8 cellular contexts compared by ENCODE assay signal in the genomic region with DNA sequence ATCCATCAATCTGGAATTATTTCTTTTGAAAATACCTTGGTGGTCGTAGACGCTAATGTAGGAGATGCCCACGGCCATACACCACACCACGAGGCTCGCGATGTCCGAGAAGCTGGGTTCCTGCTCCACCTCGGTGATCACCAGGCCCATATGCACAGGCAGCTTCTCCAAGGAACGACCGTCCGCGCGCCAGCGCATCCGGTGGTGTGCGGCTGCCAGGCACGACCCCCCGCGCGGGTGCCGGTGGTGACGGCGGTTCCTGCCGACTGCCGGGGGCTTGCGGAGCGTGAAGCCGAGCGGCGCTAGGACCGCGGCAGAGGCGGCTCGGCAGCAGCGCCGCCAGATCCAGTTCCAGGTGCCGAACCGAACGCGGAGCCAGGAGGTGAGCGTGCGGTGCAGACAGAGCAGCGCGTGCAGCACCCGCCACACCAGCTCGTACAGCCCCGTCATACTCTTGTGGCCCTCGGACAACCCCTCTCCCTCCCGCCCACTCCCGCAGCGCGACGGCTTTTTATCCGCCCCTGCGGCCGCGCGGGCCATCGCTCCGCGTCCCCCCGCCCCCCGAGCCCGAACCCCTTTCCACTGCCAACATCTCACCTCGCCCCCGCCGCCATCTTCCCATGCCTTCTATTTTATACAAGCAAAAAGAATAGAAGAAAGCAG. TPM values are rescaled to one million over a fixed set of nuclear protein-coding genes. Genes with fewer than 3 reads are reported as not detected.
DNase-seq lines count a peak whose midpoint lies in the region; ATAC-seq, FAIRE-seq and TF ChIP-seq lines count a peak whose summit lies in the region.
"Not testable (repeated sequence)": the region's sequence is repeated elsewhere in the genome, so short reads cannot be mapped to it uniquely, and the experiment has no call there.

No MANE protein-coding gene starts in this region.

- H3K4me1 ChIP-seq in A549; endocrine pancreas (ENCODE audit: control insufficient read depth, insufficient read depth, low read length); gastrocnemius medialis: not testable (repeated sequence)
- H3K4me1 ChIP-seq in OCI-LY3 (ENCODE audit: low read length) = peaks cover 13% of the 10 kb centered on the region

- not testable (repeated sequence) for H4K20me1 ChIP-seq in OCI-LY3 (ENCODE audit: insufficient read depth, low read length)

- TF ChIP-seq POLR2A in A549 (IDR thresholded peaks at IDR 0.05; ENCODE audit: low read length); gastrocnemius medialis (IDR thresholded peaks at IDR 0.05): not testable (repeated sequence)

- TF ChIP-seq CTCF in A549 (IDR thresholded peaks at IDR 0.05); OCI-LY3 (IDR thresholded peaks at IDR 0.05; ENCODE audit: low read depth, low read length); gastrocnemius medialis (IDR thresholded peaks at IDR 0.05 in 4 of 5, conservative IDR thresholded peaks at IDR 0.05 in 1 of 5): not testable (repeated sequence)

- H3K27me3 ChIP-seq in OCI-LY3 (ENCODE audit: low read depth, low read length); endocrine pancreas (ENCODE audit: control insufficient read depth, insufficient read depth, low read length); gastrocnemius medialis: not testable (repeated sequence)

- CTCF ChIA-PET in A549 (lab: Yijun Ruan, JAX) = interaction anchor here (0.6 to 2.9 kb wide), 3 partner anchors 8 to 676 kb away, joined by 3 to 10 read pairs (median 3); no protein-coding TSS in a partner anchor

- in situ Hi-C loops in gastrocnemius medialis (cut with MboI; ENCODE audit: low sequenced_read_pairs in 4 of 4) = loop anchor here in 2 of 4 donors (25.0 kb wide), 2 partner anchors 126 to 301 kb away; a partner anchor contains a TSS

- H3K9ac ChIP-seq in OCI-LY3 (ENCODE audit: low read length) = peak overlapping the region; percentile 74
- not testable (repeated sequence) for H3K9ac ChIP-seq in endocrine pancreas (ENCODE audit: control insufficient read depth, insufficient read depth, low read length)

- TF ChIP-seq RAD21 in A549 (conservative IDR thresholded peaks at IDR 0.05 in 1 of 2, IDR thresholded peaks at IDR 0.05 in 1 of 2) = not testable (repeated sequence)

- H3K4me3 ChIP-seq in A549 (peak overlapping the region; percentile 39), OCI-LY3 (ENCODE audit: low read length) (peak overlapping the region; percentile 92), endocrine pancreas (ENCODE audit: control insufficient read depth, insufficient read depth, low read length) (peak overlapping the region; percentile 74), gastrocnemius medialis (peak overlapping the region; percentile 28 to 51 (median 48))

- POLR2A ChIA-PET in A549 (lab: Yijun Ruan, JAX) = not testable (repeated sequence)

- not testable (repeated sequence) for TF ChIP-seq EP300 in A549 (IDR thresholded peaks at IDR 0.05)

- not testable (repeated sequence) for H3K36me3 Mint-ChIP-seq in activated T-helper 2 cell treated with anti-CD3 and anti-CD28 coated beads, Interferon-gamma antibody, Interleukin-2, Interleukin-4, amounts not matched to agents 10 μg/mL and 5 μg/mL and 100 μg/mL, durations not matched to agents 14 hours and 24 hours and 36 hours (ENCODE audit: low read depth)

- FAIRE-seq in A549 (lab: Jason Lieb, UNC) = not testable (repeated sequence)

- not testable (repeated sequence) for H3K36me3 ChIP-seq in OCI-LY3 (replicated peaks; ENCODE audit: low read depth, low read length); endocrine pancreas (ENCODE audit: control insufficient read depth, insufficient read depth, low read length); gastrocnemius medialis

- H3K79me2 ChIP-seq in OCI-LY3 (ENCODE audit: low read length) = not testable (repeated sequence)

- intact Hi-C loops in activated T-helper 2 cell treated with anti-CD3 and anti-CD28 coated beads, Interferon-gamma antibody, Interleukin-2, Interleukin-4, amounts not matched to agents 10 μg/mL and 5 μg/mL and 100 μg/mL, durations not matched to agents 14 hours and 24 hours and 36 hours (cut with micrococcal nuclease); gastrocnemius medialis (cut with DNase I; ENCODE audit: low total_unique reads): not testable (repeated sequence)

- not testable (repeated sequence) for H3K27me3 Mint-ChIP-seq in activated T-helper 2 cell treated with anti-CD3 and anti-CD28 coated beads, Interferon-gamma antibody, Interleukin-2, Interleukin-4, amounts not matched to agents 10 μg/mL and 5 μg/mL and 100 μg/mL, durations not matched to agents 14 hours and 24 hours and 36 hours (ENCODE audit: low read depth)

- peak overlapping the region; percentile 98 for H2AFZ ChIP-seq in OCI-LY3 (ENCODE audit: low read depth, low read length)

- peak overlapping the region; percentile 73 for H3K4me3 Mint-ChIP-seq in activated T-helper 2 cell treated with anti-CD3 and anti-CD28 coated beads, Interferon-gamma antibody, Interleukin-2, Interleukin-4, amounts not matched to agents 10 μg/mL and 5 μg/mL and 100 μg/mL, durations not matched to agents 14 hours and 24 hours and 36 hours (ENCODE audit: low read depth)

- not testable (repeated sequence) for H3K9me3 ChIP-seq in A549; OCI-LY3 (ENCODE audit: insufficient read depth, low read length); endocrine pancreas (ENCODE audit: control insufficient read depth, low read length); gastrocnemius medialis

- DNase-seq in A549 (ENCODE audit: low read depth in 1 of 2, low spot score in 1 of 2); activated T-helper 2 cell treated with anti-CD3 and anti-CD28 coated beads, Interferon-gamma antibody, Interleukin-2, Interleukin-4, amounts not matched to agents 10 μg/mL and 5 μg/mL and 100 μg/mL, durations not matched to agents 14 hours and 24 hours and 36 hours (ENCODE audit: low spot score); left lobe of liver (ENCODE audit: low spot score); gastrocnemius medialis: not testable (repeated sequence)

- ATAC-seq in A549 (peak; percentile 79 to 97), GM19035 (IDR thresholded peaks at IDR 0.05; ENCODE audit: unreplicated experiment) (peak; percentile 63), HG03135 (IDR thresholded peaks at IDR 0.05; ENCODE audit: unreplicated experiment) (peak; percentile 65), left lobe of liver (peak; percentile 67), gastrocnemius medialis (peak; percentile 60 to 66)

- peak overlapping the region; percentile 35 to 69; a peak in 4 of 6 replicates for H3K27ac ChIP-seq in A549
- H3K27ac ChIP-seq in OCI-LY3 (ENCODE audit: low read length) = peak overlapping the region; percentile 28; the same call in 1 of the 2 replicates
- H3K27ac ChIP-seq in gastrocnemius medialis = peak overlapping the region in 1 of 4 donors; percentile 36

- not testable (repeated sequence) for H3K4me1 Mint-ChIP-seq in activated T-helper 2 cell treated with anti-CD3 and anti-CD28 coated beads, Interferon-gamma antibody, Interleukin-2, Interleukin-4, amounts not matched to agents 10 μg/mL and 5 μg/mL and 100 μg/mL, durations not matched to agents 14 hours and 24 hours and 36 hours (ENCODE audit: low read depth)

- WGBS in A549 (ENCODE audit: missing lambda C conversion rate) = 87% methylated on average over 22 of the region's 67 CpGs

- H3K4me2 ChIP-seq in A549 (peak overlapping the region; percentile 61), OCI-LY3 (ENCODE audit: low read length) (peak overlapping the region; percentile 100)

- H3K9me3 Mint-ChIP-seq in activated T-helper 2 cell treated with anti-CD3 and anti-CD28 coated beads, Interferon-gamma antibody, Interleukin-2, Interleukin-4, amounts not matched to agents 10 μg/mL and 5 μg/mL and 100 μg/mL, durations not matched to agents 14 hours and 24 hours and 36 hours = not testable (repeated sequence)

- H3K27ac Mint-ChIP-seq in activated T-helper 2 cell treated with anti-CD3 and anti-CD28 coated beads, Interferon-gamma antibody, Interleukin-2, Interleukin-4, amounts not matched to agents 10 μg/mL and 5 μg/mL and 100 μg/mL, durations not matched to agents 14 hours and 24 hours and 36 hours = peak overlapping the region; percentile 17

RNA-seq across cellular contexts. Expression of a gene that starts 30.1 kb away (rescaled TPM):
- polyA plus RNA-seq in A549 (2011; rRNA removed) (6.1 and 6.5 TPM in 2 replicates), A549 (2017; fragmentation: RNase III; extraction: RNeasy Plus Mini Kit Qiagen cat#74134 plus additional on column Dnase treatment) (3.5 to 3.8 TPM (median 3.6 TPM) in 3 replicates)
- polyA plus RNA-seq in A549 (2012; cell fraction: cytosol; rRNA removed) = 1.4 and 2.0 TPM in 2 replicates
- 1.4 and 2.6 TPM in 2 replicates for polyA plus RNA-seq in A549 (2012; cell fraction: nucleus; rRNA removed)
- polyA minus RNA-seq in A549 (2011; rRNA and poly(A)+ RNA removed) = 4.8 and 4.9 TPM in 2 replicates
- 8.7 and 9.7 TPM in 2 replicates for total RNA-seq in activated T-helper 2 cell treated with anti-CD3 and anti-CD28 coated beads, Interferon-gamma antibody, Interleukin-2, Interleukin-4, amounts not matched to agents 10 μg/mL and 5 μg/mL and 100 μg/mL, durations not matched to agents 14 hours and 24 hours and 36 hours
- total RNA-seq in left lobe of liver (3.3 TPM), gastrocnemius medialis (10 to 100 TPM in 3 of 4 donors, 1 to 10 TPM in 1; 8.7 to 14.9 (median 11.7) TPM)

RNA-seq across cellular contexts. Expression of a gene that starts 47.8 kb away (rescaled TPM):
- polyA plus RNA-seq in A549 (2011; rRNA removed) = 37.9 and 60.7 TPM in 2 replicates
- polyA plus RNA-seq in A549 (2012; cell fraction: cytosol; rRNA removed) = 67.7 and 75.6 TPM in 2 replicates
- 145 and 169 TPM in 2 replicates for polyA plus RNA-seq in A549 (2012; cell fraction: nucleus; rRNA removed)
- polyA plus RNA-seq in A549 (2017; fragmentation: RNase III; extraction: RNeasy Plus Mini Kit Qiagen cat#74134 plus additional on column Dnase treatment) = 47.2 to 49.0 TPM (median 47.4 TPM) in 3 replicates
- polyA minus RNA-seq in A549 (2011; rRNA and poly(A)+ RNA removed) = 93.8 and 120 TPM in 2 replicates
- total RNA-seq in activated T-helper 2 cell treated with anti-CD3 and anti-CD28 coated beads, Interferon-gamma antibody, Interleukin-2, Interleukin-4, amounts not matched to agents 10 μg/mL and 5 μg/mL and 100 μg/mL, durations not matched to agents 14 hours and 24 hours and 36 hours = 85.3 and 86.1 TPM in 2 replicates
- total RNA-seq in left lobe of liver = 66.9 TPM
- 10 to 100 TPM; 44.8 to 93.3 (median 66.7) TPM for total RNA-seq in gastrocnemius medialis

Comparison
In these comparisons a context has a peak if more than half of its experiments do, and no peak if none do; other contexts are left out.
1. H3K4me3 ChIP-seq: peak in every context shown above with its lines; median percentile 92 in OCI-LY3; 74 in endocrine pancreas; 48 in gastrocnemius medialis; 39 in A549.